Comparison of ENCODE assay signal across 8 cellular contexts in the genomic region with DNA sequence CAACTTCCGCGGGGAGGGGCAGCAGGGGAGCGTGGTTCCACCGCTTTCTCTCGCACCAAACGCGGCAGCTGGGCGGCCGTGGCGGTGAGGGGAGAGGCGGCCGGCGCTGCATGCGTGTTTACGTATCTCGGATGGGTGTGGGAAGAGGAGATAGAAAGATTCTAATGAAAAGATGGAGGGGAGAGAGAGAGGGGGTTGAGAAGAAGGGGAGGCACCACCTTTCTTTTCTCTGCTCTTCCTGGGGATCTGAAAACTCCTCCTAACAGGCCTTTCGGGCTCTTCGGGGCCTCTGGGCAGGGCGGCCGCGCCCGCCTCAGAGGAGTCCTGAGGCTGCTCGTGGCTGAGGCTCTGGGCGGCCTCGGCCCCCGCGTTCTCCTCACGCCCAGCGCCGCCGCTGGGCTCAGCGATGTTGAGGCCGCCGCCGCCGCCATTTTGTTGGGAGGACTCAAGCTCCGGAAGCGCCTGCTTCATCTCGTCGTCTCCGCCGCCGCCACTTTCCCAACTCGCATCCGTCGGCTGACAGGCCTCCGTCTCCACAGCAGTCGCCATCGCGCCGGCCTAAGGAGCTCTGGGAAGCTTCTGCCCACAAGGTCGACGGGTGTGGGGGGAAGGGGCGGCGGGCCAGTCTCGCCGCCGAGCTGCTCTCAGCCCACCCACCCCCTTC. TPM values are rescaled to one million over a fixed set of nuclear protein-coding genes. Genes with fewer than 3 reads are reported as not detected.
DNase-seq lines count a peak whose midpoint lies in the region; ATAC-seq, FAIRE-seq and TF ChIP-seq lines count a peak whose summit lies in the region.

No MANE protein-coding gene starts in this region.

- peaks cover 48% of the 10 kb centered on the region for H3K79me2 ChIP-seq in hepatocyte

- TF ChIP-seq CTCF in astrocyte of the cerebellum (IDR thresholded peaks at IDR 0.05; ENCODE audit: low read depth, low read length, missing control alignments): no peak
- no peak for TF ChIP-seq CTCF in hepatocyte (IDR thresholded peaks at IDR 0.05; ENCODE audit: poor library complexity)
- no peak for TF ChIP-seq CTCF in retinal pigment epithelial cell (conservative IDR thresholded peaks at IDR 0.05; ENCODE audit: low read depth, low read length)

- H3K4me2 ChIP-seq in hepatocyte: peak overlapping the region; percentile 82

- 1% methylated on average over 43 of the region's 58 CpGs for WGBS in hepatocyte (ENCODE audit: low lambda C conversion rate, missing lambda C conversion rate)

- peaks cover 4% of the 10 kb centered on the region for H3K9me3 ChIP-seq in hepatocyte (ENCODE audit: low read depth)

- H2AFZ ChIP-seq in hepatocyte: peak overlapping the region; percentile 99

- no peaks in the 10 kb centered on the region for H4K20me1 ChIP-seq in hepatocyte (ENCODE audit: insufficient read depth, poor library complexity, severe bottlenecking)

- H3K27me3 ChIP-seq in hepatocyte: no peaks in the 10 kb centered on the region

- no peaks in the 10 kb centered on the region for H3K9me2 ChIP-seq in hepatocyte (replicated peaks; ENCODE audit: insufficient read depth)

- peak overlapping the region; percentile 70 for H3K4me3 ChIP-seq in astrocyte of the cerebellum (ENCODE audit: low read depth, low read length)
- H3K4me3 ChIP-seq in hepatocyte: peak overlapping the region; percentile 83
- peak overlapping the region; percentile 79 for H3K4me3 ChIP-seq in retinal pigment epithelial cell (ENCODE audit: low read length)

- FAIRE-seq in GM12892 (lab: Jason Lieb, UNC): no peak

- H3K27ac ChIP-seq in hepatocyte: peak overlapping the region; percentile 100

- DNase-seq in GM12892 (ENCODE audit: insufficient read length): peak; percentile 48
- peak; percentile 12 for DNase-seq in NCI-H128 (lab: John Stamatoyannopoulos, UW; ENCODE audit: unreplicated experiment)
- peak; percentile 71 for DNase-seq in T-helper 9 cell
- DNase-seq in astrocyte of the cerebellum (ENCODE audit: low read depth): peak; percentile 24
- DNase-seq in hepatocyte (ENCODE audit: low spot score): peak; percentile 87
- peak; percentile 26 for DNase-seq in retinal pigment epithelial cell (ENCODE audit: low read depth)
- no peak for DNase-seq in NCI-H1694 (lab: John Stamatoyannopoulos, UW)

- ATAC-seq in HG02623 (IDR thresholded peaks at IDR 0.05; ENCODE audit: unreplicated experiment): peak; percentile 65

- TF ChIP-seq POLR2A in GM12892 (IDR thresholded peaks at IDR 0.05; ENCODE audit: low read depth, low read length): peak; percentile 86

- H3K4me1 ChIP-seq in hepatocyte (ENCODE audit: insufficient read depth): peaks cover 3% of the 10 kb centered on the region

- in situ Hi-C loops in astrocyte of the cerebellum (cut with HindIII; ENCODE audit: low sequenced_read_pairs): no loop called here

- no peaks in the 10 kb centered on the region for H3K36me3 ChIP-seq in hepatocyte (replicated peaks; ENCODE audit: insufficient read depth, low read depth)

RNA-seq across cellular contexts. Expression of a gene that starts 0.5 kb away (rescaled TPM):
- 57.6 TPM for polyA plus RNA-seq in GM12892 (2012; ENCODE audit: missing spikeins)
- total RNA-seq in hepatocyte: 62.3 and 64.0 TPM in 2 replicates
- 9.3 and 14.2 TPM in 2 replicates for polyA plus RNA-seq in hepatocyte
